ENCODE assay signal across 1 cellular context in the genomic region with DNA sequence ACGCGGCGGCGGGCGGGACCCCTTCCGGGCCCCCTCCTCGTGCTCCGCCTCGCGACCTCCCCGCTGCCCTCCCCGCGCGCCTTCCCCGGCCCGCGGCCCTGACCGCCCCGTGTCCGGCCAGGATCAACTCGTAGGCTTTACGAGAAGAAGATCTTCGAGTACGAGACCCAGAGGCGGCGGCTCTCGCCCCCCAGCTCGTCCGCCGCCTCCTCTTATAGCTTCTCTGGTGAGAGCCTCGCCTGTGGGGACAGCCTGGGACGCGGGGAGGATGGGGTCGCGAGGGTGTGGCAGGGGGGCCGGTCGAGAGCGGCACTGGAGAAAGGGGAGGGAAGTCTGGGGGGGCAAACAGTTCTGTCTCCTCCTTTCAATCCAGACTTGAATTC.
A peak's percentile ranks its signal among the peaks of the same experiment; 100 is the strongest.
TF ChIP-seq lines count a peak whose summit lies in the region.

No MANE protein-coding gene starts in this region.

TF ChIP-seq in H1, 55 proteins besides CTCF, POLR2A, EP300 and RAD21:
- TF ChIP-seq PHF8 (conservative IDR thresholded peaks at IDR 0.05; ENCODE audit: low read depth, low read length), result peak; percentile 49
- TF ChIP-seq NRF1 (IDR thresholded peaks at IDR 0.05; ENCODE audit: low read depth, low read length), result no peak
- no peak for TF ChIP-seq SIRT6 (IDR thresholded peaks at IDR 0.05; ENCODE audit: low read length)
- no peak for TF ChIP-seq ATF3 (IDR thresholded peaks at IDR 0.05; ENCODE audit: insufficient read depth, low read depth, low read length)
- no peak for TF ChIP-seq CBX5 (IDR thresholded peaks at IDR 0.05; ENCODE audit: low read depth, low read length)
- no peak for TF ChIP-seq CTBP2 (IDR thresholded peaks at IDR 0.05; ENCODE audit: borderline replicate concordance, insufficient read depth, insufficient read length, low read length)
- TF ChIP-seq MAFK (IDR thresholded peaks at IDR 0.05; ENCODE audit: low read depth, low read length), result no peak
